10 cellular contexts compared by ENCODE assay signal in genomic region chr2:118056165-118056534, GRCh38. TPM values are rescaled to one million over a fixed set of nuclear protein-coding genes. Genes with fewer than 3 reads are reported as not detected.
DNase-seq lines count a peak whose midpoint lies in the region; ATAC-seq and TF ChIP-seq lines count a peak whose summit lies in the region.
"Had no signal": no experiment of that assay in that cellular context is flagged by ENCODE, and none has a peak within 500 bp of the region (broad histone marks: within the 10 kb centered on the region; RNA-seq: fewer than 3 reads in every experiment).

No MANE protein-coding gene starts in this region.

- POLR2A ChIA-PET in activated CD4-positive, alpha-beta T cell treated with anti-CD3 and anti-CD28 coated beads for 36 hours (lab: Charles Lee), result no interaction called here

- H3K4me1 Mint-ChIP-seq in memory B cell, result peaks cover 32% of the 10 kb centered on the region
- H3K4me1 Mint-ChIP-seq in activated CD4-positive, alpha-beta T cell treated with anti-CD3 and anti-CD28 coated beads for 36 hours, result peaks cover 8% of the 10 kb centered on the region

- intact Hi-C loops in activated CD4-positive, alpha-beta T cell treated with anti-CD3 and anti-CD28 coated beads for 36 hours (cut with DNase I, micrococcal nuclease), result no loop called here

- CTCF ChIA-PET in activated CD4-positive, alpha-beta T cell treated with anti-CD3 and anti-CD28 coated beads for 36 hours (lab: Charles Lee), result interaction anchor here (0.6 to 2.0 kb wide), 3 partner anchors 10 to 826 kb away, joined by 3 to 6 read pairs (median 4); no protein-coding TSS in a partner anchor

- no peaks in the 10 kb centered on the region for H3K9me3 Mint-ChIP-seq in memory B cell
- H3K9me3 Mint-ChIP-seq in activated CD4-positive, alpha-beta T cell treated with anti-CD3 and anti-CD28 coated beads for 36 hours (ENCODE audit: low read depth), result no peaks in the 10 kb centered on the region
- H3K9me3 Mint-ChIP-seq: activated CD4-positive, alpha-beta memory T cell treated with anti-CD3 and anti-CD28 coated beads for 36 hours had no signal

- no peak overlapping the region for H3K4me3 ChIP-seq in HL-60 (replicated peaks; ENCODE audit: insufficient read depth, low read length)

- H3K4me3 Mint-ChIP-seq in memory B cell, result peak overlapping the region; percentile 76
- no peak overlapping the region for H3K4me3 Mint-ChIP-seq in activated CD4-positive, alpha-beta T cell treated with anti-CD3 and anti-CD28 coated beads for 36 hours
- H3K4me3 Mint-ChIP-seq: activated CD4-positive, alpha-beta memory T cell treated with anti-CD3 and anti-CD28 coated beads for 36 hours had no signal

- peak overlapping the region; percentile 96 for H3K27ac Mint-ChIP-seq in memory B cell
- no peak overlapping the region for H3K27ac Mint-ChIP-seq in activated CD4-positive, alpha-beta T cell treated with anti-CD3 and anti-CD28 coated beads for 36 hours
- H3K27ac Mint-ChIP-seq: activated CD4-positive, alpha-beta memory T cell treated with anti-CD3 and anti-CD28 coated beads for 36 hours had no signal

- H3K36me3 Mint-ChIP-seq in memory B cell, result no peaks in the 10 kb centered on the region
- no peaks in the 10 kb centered on the region for H3K36me3 Mint-ChIP-seq in activated CD4-positive, alpha-beta T cell treated with anti-CD3 and anti-CD28 coated beads for 36 hours (ENCODE audit: low read depth)
- H3K36me3 Mint-ChIP-seq: activated CD4-positive, alpha-beta memory T cell treated with anti-CD3 and anti-CD28 coated beads for 36 hours had no signal

- H3K27ac ChIP-seq in HL-60 (replicated peaks), result peak overlapping the region; percentile 38

- peak; percentile 82 for ATAC-seq in GM18858 (IDR thresholded peaks at IDR 0.05; ENCODE audit: unreplicated experiment)
- peak; percentile 85 for ATAC-seq in HG02588 (IDR thresholded peaks at IDR 0.05; ENCODE audit: unreplicated experiment)
- ATAC-seq in memory B cell (ENCODE audit: low read depth), result peak; percentile 90
- no peak for ATAC-seq in activated CD4-positive, alpha-beta T cell treated with anti-CD3 and anti-CD28 coated beads for 36 hours

- DNase-seq in HL-60 (ENCODE audit: low read depth in 1 of 2, low spot score in 1 of 2) (peak; percentile 35 to 57), memory B cell (ENCODE audit: low spot score in 2 of 2) (peak; percentile 39 to 67), T-helper 1 cell (no peak), HCEC 1CT (no peak)
- DNase-seq in activated naive CD4-positive, alpha-beta T cell treated with anti-CD3 and anti-CD28 coated beads, Interleukin-2, amount 50 U/mL, for 16 hours, result no peak
- no peak for DNase-seq in activated CD4-positive, alpha-beta T cell treated with anti-CD3 and anti-CD28 coated beads for 36 hours
- DNase-seq: activated CD4-positive, alpha-beta memory T cell treated with anti-CD3 and anti-CD28 coated beads for 36 hours; NCI-H1436 treated with DMSO at 0.1 percent for 48 hours had no signal

- no peaks in the 10 kb centered on the region for H3K27me3 Mint-ChIP-seq in memory B cell
- peaks cover 12% of the 10 kb centered on the region for H3K27me3 Mint-ChIP-seq in activated CD4-positive, alpha-beta T cell treated with anti-CD3 and anti-CD28 coated beads for 36 hours

- H3K27me3 ChIP-seq in HL-60 (ENCODE audit: insufficient read depth, poor library complexity, severe bottlenecking), result no peaks in the 10 kb centered on the region

- no peak for TF ChIP-seq CTCF in HL-60 (IDR thresholded peaks at IDR 0.05; ENCODE audit: insufficient read depth, low read length)

RNA-seq across cellular contexts. Expression of gene INSIG2, which starts 32.1 kb away (rescaled TPM):
- 10 to 100 TPM; 23.5 to 56.4 TPM for total RNA-seq in activated CD4-positive, alpha-beta T cell treated with anti-CD3 and anti-CD28 coated beads for 36 hours

RNA-seq across cellular contexts. Expression of gene CCDC93, which starts 42.3 kb away (rescaled TPM):
- total RNA-seq in activated CD4-positive, alpha-beta T cell treated with anti-CD3 and anti-CD28 coated beads for 36 hours, result 10 to 100 TPM; 26.2 to 39.5 TPM

Comparison
In these comparisons a context has a peak if more than half of its experiments do, and no peak if none do; other contexts are left out.
1. DNase-seq: peak in HL-60 (2 of 2) and memory B cell (2 of 2); none in activated naive CD4-positive, alpha-beta T cell treated with anti-CD3 and anti-CD28 coated beads, Interleukin-2, amount 50 U/mL, for 16 hours (single experiment), T-helper 1 cell (0 of 5), HCEC 1CT (single experiment) and activated CD4-positive, alpha-beta T cell treated with anti-CD3 and anti-CD28 coated beads for 36 hours (single experiment).